In the genomic region with DNA sequence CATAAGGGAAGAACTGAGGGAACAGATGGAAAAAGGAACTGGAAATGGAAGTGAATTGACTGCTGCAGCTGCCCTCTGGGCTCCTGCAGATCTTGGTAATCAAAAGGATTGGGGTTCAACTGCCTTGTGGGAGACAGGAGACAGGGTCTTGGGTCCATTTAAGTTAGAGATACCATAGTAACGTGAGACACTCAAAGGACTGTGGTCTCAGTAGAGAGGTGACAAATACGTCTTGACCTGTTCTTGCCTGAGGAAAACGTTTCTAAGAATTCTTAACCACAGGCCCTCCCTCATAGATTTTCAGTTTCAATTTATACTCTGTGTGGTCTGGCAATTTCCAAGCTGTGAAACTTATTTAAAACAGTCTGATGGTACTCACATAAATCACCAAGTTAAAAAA, we compare ENCODE assay signal across 9 cellular contexts.
DNase-seq lines count a peak whose midpoint lies in the region; ATAC-seq and TF ChIP-seq lines count a peak whose summit lies in the region.
"Had no signal": no experiment of that assay in that cellular context is flagged by ENCODE, and none has a peak within 500 bp of the region (broad histone marks: within the 10 kb centered on the region; RNA-seq: fewer than 3 reads in every experiment).

No MANE protein-coding gene starts in this region.

- H3K27ac ChIP-seq in neuronal stem cell (replicated peaks; ENCODE audit: low read length), result no peak overlapping the region
- H3K27ac ChIP-seq: parathyroid adenoma had no signal

- H2AK5ac ChIP-seq in neuronal stem cell (ENCODE audit: low read depth, low read length), result no peak overlapping the region

- H3K4me1 Mint-ChIP-seq in brain, result peaks cover 35% of the 10 kb centered on the region

- H4K8ac ChIP-seq in neuronal stem cell (ENCODE audit: low read depth, low read length), result no peak overlapping the region

- H3K4me3 ChIP-seq in GM12865 (ENCODE audit: low read depth, low read length), result no peak overlapping the region
- H3K4me3 ChIP-seq in neuronal stem cell (ENCODE audit: low read length in 2 of 2), result no peak overlapping the region

- no peak overlapping the region for H2BK15ac ChIP-seq in neuronal stem cell (ENCODE audit: low read length)

- no peak overlapping the region for H2AFZ ChIP-seq in neuronal stem cell (ENCODE audit: low read length)
- H2AFZ ChIP-seq: parathyroid adenoma had no signal

- peak; percentile 95 for ATAC-seq in GM21423 (IDR thresholded peaks at IDR 0.05; ENCODE audit: unreplicated experiment)
- ATAC-seq in HG03575 (IDR thresholded peaks at IDR 0.05; ENCODE audit: extremely low read depth, insufficient number of reproducible peaks, low FRiP score, unreplicated experiment), result peak; percentile 97

- DNase-seq in GM12865 (ENCODE audit: low read depth), result peak; percentile 85
- no peak for DNase-seq in NK-92 (lab: John Stamatoyannopoulos, UW; ENCODE audit: unreplicated experiment)
- DNase-seq in neuronal stem cell (ENCODE audit: low spot score), result no peak
- no peak for DNase-seq in NCI-H2196 treated with DMSO at 0.1 percent for 48 hours (lab: John Stamatoyannopoulos, UW; ENCODE audit: unreplicated experiment)
- no peak for DNase-seq in NCI-H128 (lab: John Stamatoyannopoulos, UW; ENCODE audit: unreplicated experiment)

- no peak overlapping the region for H3K9ac ChIP-seq in neuronal stem cell (ENCODE audit: low read depth, low read length, poor library complexity)
- H3K9ac ChIP-seq: parathyroid adenoma had no signal

- peak overlapping the region in 4 of 5 experiments; percentile 14 to 72 (median 44) for H3K27ac Mint-ChIP-seq in brain

- H3K4ac ChIP-seq in neuronal stem cell (ENCODE audit: low read length), result no peak overlapping the region

- peaks cover 0 to 5% of the 10 kb centered on the region in 2 donors for H3K36me3 ChIP-seq in neuronal stem cell (replicated peaks in 1 of 2; ENCODE audit: control insufficient read depth in 2 of 2, insufficient read depth in 2 of 2, low read length in 2 of 2)

- no peak overlapping the region for H3K4me3 Mint-ChIP-seq in brain

- H3K27me3 Mint-ChIP-seq in brain, result no peaks in the 10 kb centered on the region

- H3K14ac ChIP-seq in neuronal stem cell (ENCODE audit: low read length), result no peak overlapping the region

- H3K79me1 ChIP-seq in neuronal stem cell (ENCODE audit: low read depth, low read length), result no peaks in the 10 kb centered on the region

- peaks cover 0 to 4% of the 10 kb centered on the region in 2 donors for H3K9me3 ChIP-seq in neuronal stem cell (replicated peaks in 1 of 2; ENCODE audit: control insufficient read depth in 2 of 2, insufficient read depth in 1 of 2, low read depth in 1 of 2, low read length in 2 of 2)

- TF ChIP-seq CTCF in GM12865 (IDR thresholded peaks at IDR 0.05; ENCODE audit: insufficient read depth, low read depth, low read length, missing control alignments), result no peak
- no peak for TF ChIP-seq CTCF in brain (conservative IDR thresholded peaks at IDR 0.05)

- peaks cover 19% of the 10 kb centered on the region for H3K36me3 Mint-ChIP-seq in brain

- H2BK5ac ChIP-seq in neuronal stem cell (ENCODE audit: low read length), result no peak overlapping the region

- no peak overlapping the region for H3K4me2 ChIP-seq in neuronal stem cell (ENCODE audit: insufficient read depth, low read length, poor library complexity, severe bottlenecking)

- H3K23ac ChIP-seq in neuronal stem cell (ENCODE audit: low read depth, low read length, poor library complexity), result no peak overlapping the region

- no peak overlapping the region for H2BK12ac ChIP-seq in neuronal stem cell (ENCODE audit: low read length)

- H3K27me3 ChIP-seq in neuronal stem cell (ENCODE audit: control insufficient read depth in 3 of 3, insufficient read depth in 3 of 3, low read depth in 1 of 3, low read length in 3 of 3), result no peaks in the 10 kb centered on the region

- no peak overlapping the region for H3K18ac ChIP-seq in neuronal stem cell (ENCODE audit: low read length)

- no CpG with 5 or more reads among the region's 3 CpGs for WGBS in neuronal stem cell (ENCODE audit: extremely low coverage in 2 of 2, insufficient read length in 2 of 2, insufficient replicate concordance in 1 of 2), 2 donors

- H2BK120ac ChIP-seq in neuronal stem cell (ENCODE audit: low read depth, low read length), result no peak overlapping the region

- H4K91ac ChIP-seq in neuronal stem cell (ENCODE audit: low read depth, low read length, poor library complexity), result no peak overlapping the region

- H3K9me3 Mint-ChIP-seq in brain, result no peaks in the 10 kb centered on the region

- H3K4me1 ChIP-seq in neuronal stem cell (ENCODE audit: control insufficient read depth in 2 of 2, insufficient read depth in 1 of 2, low read depth in 1 of 2, low read length in 2 of 2), result peaks cover 15 to 19% of the 10 kb centered on the region in 2 donors
- H3K4me1 ChIP-seq: parathyroid adenoma had no signal
